8 cellular contexts compared by ENCODE assay signal in the genomic region with DNA sequence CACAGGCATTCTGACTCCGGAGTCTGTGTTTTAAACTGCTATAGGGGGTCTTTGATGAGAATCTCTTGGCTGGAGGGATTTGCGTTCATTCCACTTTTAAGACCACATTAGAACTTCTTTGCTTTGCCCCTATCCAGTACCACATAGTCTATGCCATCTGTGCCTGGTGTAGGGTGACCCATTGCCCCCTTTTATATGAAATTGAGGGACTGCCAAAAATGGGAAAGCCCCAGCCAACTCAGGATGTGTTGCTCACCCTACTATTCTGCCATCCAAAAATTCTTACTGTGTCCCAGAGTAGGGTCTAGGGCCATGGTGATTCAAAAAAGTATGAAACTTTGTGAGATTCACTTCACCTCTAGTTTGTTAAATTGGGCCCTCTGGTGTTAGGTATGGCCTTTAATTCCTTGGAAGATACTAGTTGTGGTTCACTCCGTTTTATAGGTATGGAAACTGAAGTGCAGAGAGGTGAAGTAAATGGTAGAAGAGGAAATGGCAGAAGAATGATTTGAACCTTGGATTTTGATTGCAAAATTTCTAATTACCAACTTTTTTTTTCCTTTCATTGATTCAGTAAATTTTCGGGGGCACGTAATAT. TPM values are rescaled to one million over a fixed set of nuclear protein-coding genes. Genes with fewer than 3 reads are reported as not detected.
DNase-seq lines count a peak whose midpoint lies in the region; ATAC-seq and TF ChIP-seq lines count a peak whose summit lies in the region.

No MANE protein-coding gene starts in this region.

- ATAC-seq in GM18861 (IDR thresholded peaks at IDR 0.05; ENCODE audit: unreplicated experiment): no peak

- peaks cover 42% of the 10 kb centered on the region for H3K4me1 Mint-ChIP-seq in activated naive CD4-positive, alpha-beta T cell treated with anti-CD3 and anti-CD28 coated beads for 36 hours (ENCODE audit: low read depth)
- peaks cover 27% of the 10 kb centered on the region for H3K4me1 Mint-ChIP-seq in type B pancreatic cell (ENCODE audit: unreplicated experiment)

- peak overlapping the region; percentile 77 for H3K27ac Mint-ChIP-seq in activated naive CD4-positive, alpha-beta T cell treated with anti-CD3 and anti-CD28 coated beads for 36 hours
- peak overlapping the region; percentile 74 for H3K27ac Mint-ChIP-seq in type B pancreatic cell

- peaks cover 7% of the 10 kb centered on the region for H3K36me3 Mint-ChIP-seq in activated naive CD4-positive, alpha-beta T cell treated with anti-CD3 and anti-CD28 coated beads for 36 hours (ENCODE audit: low read depth)
- H3K36me3 Mint-ChIP-seq in type B pancreatic cell: peaks cover 24% of the 10 kb centered on the region

- CTCF ChIA-PET in activated naive CD4-positive, alpha-beta T cell treated with anti-CD3 and anti-CD28 coated beads for 36 hours (lab: Charles Lee): interaction anchor here (1.0 to 2.2 kb wide), 4 partner anchors 9 to 438 kb away, joined by 3 to 8 read pairs (median 7); no protein-coding TSS in a partner anchor

- H3K27me3 ChIP-seq in adipocyte (replicated peaks; ENCODE audit: control insufficient read depth, insufficient read depth, low read length): no peaks in the 10 kb centered on the region
- no peaks in the 10 kb centered on the region for H3K27me3 ChIP-seq in liver (ENCODE audit: control insufficient read depth in 4 of 4, insufficient read depth in 4 of 4, low read length in 3 of 4)

- no peaks in the 10 kb centered on the region for H3K9me3 Mint-ChIP-seq in activated naive CD4-positive, alpha-beta T cell treated with anti-CD3 and anti-CD28 coated beads for 36 hours
- no peaks in the 10 kb centered on the region for H3K9me3 Mint-ChIP-seq in type B pancreatic cell

- intact Hi-C loops in activated naive CD4-positive, alpha-beta T cell treated with anti-CD3 and anti-CD28 coated beads for 36 hours (cut with micrococcal nuclease): loop anchor here (1.0 to 5.0 kb wide), 3 partner anchors 76 to 632 kb away; no protein-coding TSS in a partner anchor

- DNase-seq in activated naive CD4-positive, alpha-beta T cell treated with anti-CD3 and anti-CD28 coated beads for 36 hours: no peak
- no peak for DNase-seq in activated naive CD4-positive, alpha-beta T cell (lab: John Stamatoyannopoulos, UW)
- DNase-seq in adipocyte (ENCODE audit: low read depth) (peak; percentile 22), type B pancreatic cell (ENCODE audit: extremely low spot score, unreplicated experiment) (no peak), NCI-H187 (lab: John Stamatoyannopoulos, UW) (no peak), activated gamma-delta T cell treated with Interleukin-2 at 50 U/mL for 16 hours (no peak)

- no peak for TF ChIP-seq RAD21 in liver (IDR thresholded peaks at IDR 0.05)

- TF ChIP-seq CTCF in liver (IDR thresholded peaks at IDR 0.05; ENCODE audit: low read depth, low read length, missing input control) (no peak), type B pancreatic cell (conservative IDR thresholded peaks at IDR 0.05) (no peak)

- H3K9me3 ChIP-seq in adipocyte (ENCODE audit: control insufficient read depth, low read length): no peaks in the 10 kb centered on the region
- no peaks in the 10 kb centered on the region for H3K9me3 ChIP-seq in liver (ENCODE audit: control insufficient read depth in 4 of 4, low read length in 3 of 4)

- H3K4me3 ChIP-seq in adipocyte (ENCODE audit: low read length) (peak overlapping the region; percentile 96), liver (ENCODE audit: low read depth in 1 of 3, low read length in 3 of 3) (peak overlapping the region in 2 of 3 donors; percentile 58 to 95)

- H3K36me3 ChIP-seq in adipocyte (ENCODE audit: control insufficient read depth, insufficient read depth, low read length, severe bottlenecking) (no peaks in the 10 kb centered on the region), liver (ENCODE audit: control insufficient read depth in 4 of 4, insufficient read depth in 3 of 4, low read depth in 1 of 4, low read length in 3 of 4) (no peaks in the 10 kb centered on the region)

- H3K9ac ChIP-seq in adipocyte (ENCODE audit: low read length) (peak overlapping the region; percentile 100), liver (ENCODE audit: low read depth in 1 of 2, low read length in 2 of 2) (peak overlapping the region in 1 of 2 donors; percentile 93)

- peaks cover 36% of the 10 kb centered on the region for H3K4me1 ChIP-seq in adipocyte (ENCODE audit: control insufficient read depth, insufficient read depth, low read length)
- peaks cover 3 to 16% (median 9%) of the 10 kb centered on the region in 4 donors for H3K4me1 ChIP-seq in liver (ENCODE audit: control insufficient read depth in 4 of 4, insufficient read depth in 4 of 4, low read length in 3 of 4)

- WGBS in liver: 78% methylated on average over 5 of the region's 5 CpGs

- no peaks in the 10 kb centered on the region for H3K27me3 Mint-ChIP-seq in activated naive CD4-positive, alpha-beta T cell treated with anti-CD3 and anti-CD28 coated beads for 36 hours (ENCODE audit: low read depth)
- no peaks in the 10 kb centered on the region for H3K27me3 Mint-ChIP-seq in type B pancreatic cell

- peak overlapping the region; percentile 85 for H3K4me3 Mint-ChIP-seq in activated naive CD4-positive, alpha-beta T cell treated with anti-CD3 and anti-CD28 coated beads for 36 hours
- H3K4me3 Mint-ChIP-seq in type B pancreatic cell: peak overlapping the region; percentile 89

- H3K27ac ChIP-seq in liver (ENCODE audit: low read depth in 1 of 2, low read length in 2 of 2): no peak overlapping the region

TF ChIP-seq in liver, 16 proteins besides CTCF, POLR2A, EP300 and RAD21:
- TF ChIP-seq SP1 (IDR thresholded peaks at IDR 0.05) (no peak), NR2F2 (IDR thresholded peaks at IDR 0.05) (no peak), GABPA (IDR thresholded peaks at IDR 0.05 in 1 of 2, conservative IDR thresholded peaks at IDR 0.05 in 1 of 2) (no peak), HNF4A (conservative IDR thresholded peaks at IDR 0.05) (no peak)
- TF ChIP-seq, protein P1, sequence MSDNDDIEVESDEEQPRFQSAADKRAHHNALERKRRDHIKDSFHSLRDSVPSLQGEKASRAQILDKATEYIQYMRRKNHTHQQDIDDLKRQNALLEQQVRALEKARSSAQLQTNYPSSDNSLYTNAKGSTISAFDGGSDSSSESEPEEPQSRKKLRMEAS (IDR thresholded peaks at IDR 0.05): no peak

RNA-seq across cellular contexts. Expression of a gene that starts 1.4 kb away (rescaled TPM):
- total RNA-seq in activated naive CD4-positive, alpha-beta T cell treated with anti-CD3 and anti-CD28 coated beads for 36 hours: 10 to 100 TPM; 48.8 to 53.3 TPM
- total RNA-seq in liver (10 to 100 TPM; 13.9 to 17.3 TPM), type B pancreatic cell (ENCODE audit: low replicate concordance) (19.3 and 28.4 TPM in 2 replicates)
- 10 to 100 TPM; 12.9 to 13.1 TPM for polyA plus RNA-seq in liver

RNA-seq across cellular contexts. Expression of a gene that starts 35.5 kb away (rescaled TPM):
- not detected for total RNA-seq in activated naive CD4-positive, alpha-beta T cell treated with anti-CD3 and anti-CD28 coated beads for 36 hours
- total RNA-seq in liver (not detected), type B pancreatic cell (ENCODE audit: low replicate concordance) (7.1 and 21.1 TPM in 2 replicates)
- not detected for polyA plus RNA-seq in liver
